23 cellular contexts compared by ENCODE assay signal in the genomic region with DNA sequence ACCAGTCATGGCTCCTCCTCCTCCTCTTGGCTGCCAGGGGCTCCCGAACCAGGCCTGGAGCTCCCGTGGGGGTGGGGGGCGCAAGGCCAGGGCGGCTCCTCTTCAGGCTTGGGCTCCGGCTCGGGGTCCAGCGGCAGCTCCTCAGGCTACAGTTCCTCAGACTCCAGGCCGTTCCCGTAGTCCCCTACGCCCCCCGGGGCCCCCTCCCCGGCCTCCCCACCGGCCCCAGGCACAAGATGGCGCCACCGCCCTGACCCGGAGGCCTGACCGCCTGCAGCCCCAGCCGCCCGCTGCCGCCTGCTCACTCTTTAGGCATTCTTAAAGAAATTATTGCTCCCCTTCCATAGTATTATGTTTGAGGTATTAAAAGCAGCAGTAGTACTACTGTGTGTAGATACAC. TPM values are rescaled to one million over a fixed set of nuclear protein-coding genes. Genes with fewer than 3 reads are reported as not detected.
DNase-seq lines count a peak whose midpoint lies in the region; ATAC-seq and TF ChIP-seq lines count a peak whose summit lies in the region.
"Had no signal": no experiment of that assay in that cellular context is flagged by ENCODE, and none has a peak within 500 bp of the region (broad histone marks: within the 10 kb centered on the region; RNA-seq: fewer than 3 reads in every experiment).

No MANE protein-coding gene starts in this region.

- H3K9me2 ChIP-seq in SK-N-SH = no peaks in the 10 kb centered on the region
- no peaks in the 10 kb centered on the region for H3K9me2 ChIP-seq in OCI-LY7 (ENCODE audit: insufficient read depth, low read length)

- H3K36me3 ChIP-seq in SK-N-SH (replicated peaks in 1 of 2; ENCODE audit: control insufficient read depth in 1 of 2, insufficient read depth in 2 of 2, low read length in 1 of 2) (peaks cover 56 to 57% of the 10 kb centered on the region in 2 experiments), OCI-LY7 (ENCODE audit: insufficient read depth, low read length) (peaks cover 75% of the 10 kb centered on the region), aorta (ENCODE audit: control insufficient read depth in 1 of 2, insufficient read depth in 2 of 2, low read length in 1 of 2) (peaks cover 0 to 3% of the 10 kb centered on the region in 2 donors), uterus (no peaks in the 10 kb centered on the region)

- H3K9me3 ChIP-seq in SK-N-SH (no peaks in the 10 kb centered on the region), OCI-LY7 (ENCODE audit: low read length) (no peaks in the 10 kb centered on the region), aorta (ENCODE audit: control insufficient read depth, low read length) (no peaks in the 10 kb centered on the region), uterus (no peaks in the 10 kb centered on the region)
- H3K9me3 ChIP-seq: BLaER1, Caco-2, SJSA1 had no signal

- H3K79me2 ChIP-seq in SK-N-SH (ENCODE audit: insufficient read depth) (no peaks in the 10 kb centered on the region), OCI-LY7 (ENCODE audit: insufficient read depth, low read depth, low read length) (no peaks in the 10 kb centered on the region)

- H3K4me3 ChIP-seq in SK-N-SH (ENCODE audit: low read depth in 2 of 2, low read length in 1 of 2) (no peak overlapping the region), OCI-LY7 (ENCODE audit: low read depth, low read length, poor library complexity, severe bottlenecking) (no peak overlapping the region), aorta (ENCODE audit: low read length in 2 of 2) (no peak overlapping the region), uterus (no peak overlapping the region)
- H3K4me3 ChIP-seq: BLaER1, GM23248, SJSA1 had no signal

- CTCF ChIA-PET in SK-N-SH (lab: Yijun Ruan, JAX) = no interaction called here
- CTCF ChIA-PET in OCI-LY7 (lab: Charles Lee; ENCODE audit: unreplicated experiment) = no interaction called here

- H3K9me3 Mint-ChIP-seq in endothelial cell (ENCODE audit: unreplicated experiment) = no peaks in the 10 kb centered on the region
- H3K9me3 Mint-ChIP-seq: CD4-positive, alpha-beta memory T cell had no signal

- intact Hi-C loops in OCI-LY7 (cut with micrococcal nuclease; ENCODE audit: unreplicated experiment) (loop anchor here (10.0 kb wide), 1 partner anchor 134 kb away; no protein-coding TSS in a partner anchor), aorta (cut with DNase I) (no loop called here), uterus (cut with DNase I; ENCODE audit: low total_unique reads) (no loop called here)

- BruUV-seq in OCI-LY7 (replicated peaks; lab: Mats Ljungman, UMichigan) = no TSS peak

- POLR2A ChIA-PET in SK-N-SH (lab: Yijun Ruan, JAX) (no interaction called here), OCI-LY7 (lab: Charles Lee) (no interaction called here)

- no peaks in the 10 kb centered on the region for H4K20me1 ChIP-seq in SK-N-SH (ENCODE audit: insufficient read depth)
- H4K20me1 ChIP-seq in OCI-LY7 (ENCODE audit: insufficient read depth, low read length) = no peaks in the 10 kb centered on the region

- no peak overlapping the region for H3K27ac Mint-ChIP-seq in endothelial cell (ENCODE audit: unreplicated experiment)

- no peaks in the 10 kb centered on the region for H3F3A ChIP-seq in SK-N-SH (replicated peaks; ENCODE audit: insufficient read depth)

- H3K27me3 ChIP-seq in SK-N-SH (ENCODE audit: insufficient read depth) (no peaks in the 10 kb centered on the region), aorta (ENCODE audit: control insufficient read depth in 1 of 2, insufficient read depth in 2 of 2, low read length in 1 of 2) (no peaks in the 10 kb centered on the region), uterus (no peaks in the 10 kb centered on the region)
- H3K27me3 ChIP-seq: SJSA1 had no signal

- TF ChIP-seq EP300 in SK-N-SH (IDR thresholded peaks at IDR 0.05; ENCODE audit: borderline replicate concordance in 1 of 2, low read depth in 1 of 2, low read length in 1 of 2) = no peak

- no peaks in the 10 kb centered on the region for H3K4me1 Mint-ChIP-seq in endothelial cell (ENCODE audit: unreplicated experiment)
- H3K4me1 Mint-ChIP-seq: CD4-positive, alpha-beta memory T cell had no signal

- no peak for ATAC-seq in SK-N-SH treated with all-trans-retinoic acid at 6 μM for 48 hours
- peak; percentile 36 for ATAC-seq in aorta (ENCODE audit: low FRiP score)
- no peak for ATAC-seq in GM21723 (IDR thresholded peaks at IDR 0.05; ENCODE audit: unreplicated experiment)
- ATAC-seq: Right ventricle myocardium inferior had no signal

- DNase-seq in SK-N-SH = peak; percentile 20
- no peak for DNase-seq in OCI-LY7 (ENCODE audit: low spot score)
- DNase-seq in endothelial cell (ENCODE audit: low spot score) = peak; percentile 3
- DNase-seq in aorta = no peak
- no peak for DNase-seq in uterus
- no peak for DNase-seq in NCI-H2107 treated with DMSO at 0.1 percent for 48 hours (lab: John Stamatoyannopoulos, UW; ENCODE audit: unreplicated experiment)
- DNase-seq: ACHN; Caco-2; CD4-positive, alpha-beta memory T cell; GM23248; Kasumi-1; NCI-H1694; NCI-H2081; NCI-H2171 treated with DMSO at 0.1 percent for 48 hours; NCI-H446; NCI-H526; OCI-M1 had no signal

- TF ChIP-seq RAD21 in SK-N-SH (IDR thresholded peaks at IDR 0.05; ENCODE audit: low read length) = no peak

- H3K27me3 Mint-ChIP-seq in endothelial cell (ENCODE audit: unreplicated experiment) = no peaks in the 10 kb centered on the region
- H3K27me3 Mint-ChIP-seq: CD4-positive, alpha-beta memory T cell had no signal

- H3K36me3 Mint-ChIP-seq in endothelial cell (ENCODE audit: low read depth, unreplicated experiment) = peaks cover 19% of the 10 kb centered on the region

- no peaks in the 10 kb centered on the region for H3K4me1 ChIP-seq in SK-N-SH (ENCODE audit: control insufficient read depth in 1 of 2, insufficient read depth in 2 of 2, low read depth in 1 of 2, low read length in 1 of 2)
- H3K4me1 ChIP-seq in OCI-LY7 (ENCODE audit: insufficient read depth, low read length, poor library complexity, severe bottlenecking) = no peaks in the 10 kb centered on the region
- no peaks in the 10 kb centered on the region for H3K4me1 ChIP-seq in aorta (ENCODE audit: control insufficient read depth in 1 of 2, insufficient read depth in 2 of 2, low read length in 2 of 2)
- no peaks in the 10 kb centered on the region for H3K4me1 ChIP-seq in uterus
- H3K4me1 ChIP-seq: BLaER1, Caco-2, SJSA1 had no signal

- H3K9ac ChIP-seq in SK-N-SH = no peak overlapping the region
- H3K9ac ChIP-seq: BLaER1, GM23248 had no signal

- TF ChIP-seq POLR2A in uterus (IDR thresholded peaks at IDR 0.05) = no peak

- no peak; the same call in 1 of the 2 replicates for TF ChIP-seq CTCF in SK-N-SH (IDR thresholded peaks at IDR 0.05)
- 0 out of 2 replicates have a peak, but pooled peaks have one; percentile 20 for TF ChIP-seq CTCF in OCI-LY7 (conservative IDR thresholded peaks at IDR 0.05; ENCODE audit: low read length)
- TF ChIP-seq CTCF in endothelial cell (IDR thresholded peaks at IDR 0.05; ENCODE audit: unreplicated experiment) = no peak
- no peak for TF ChIP-seq CTCF in uterus (IDR thresholded peaks at IDR 0.05)

- 98% methylated on average over 16 of the region's 20 CpGs for WGBS in SK-N-SH (ENCODE audit: low lambda C conversion rate)
- WGBS in aorta, 2 donors = 81 to 91% methylated on average over 20 of the region's 20 CpGs

- H2AFZ ChIP-seq in SK-N-SH (ENCODE audit: low read depth) (no peak overlapping the region), OCI-LY7 (ENCODE audit: low read length) (no peak overlapping the region)
- H2AFZ ChIP-seq: GM23248 had no signal

- no peak overlapping the region for H3K4me2 ChIP-seq in SK-N-SH
- no peak overlapping the region for H3K4me2 ChIP-seq in OCI-LY7 (ENCODE audit: low read length)
- H3K4me2 ChIP-seq: BLaER1 had no signal

- H3K4me3 Mint-ChIP-seq in endothelial cell (ENCODE audit: unreplicated experiment) = no peak overlapping the region
- H3K4me3 Mint-ChIP-seq: CD4-positive, alpha-beta memory T cell had no signal

- H3K27ac ChIP-seq in SK-N-SH (ENCODE audit: low read depth in 2 of 2, low read length in 1 of 2) = no peak overlapping the region
- H3K27ac ChIP-seq in OCI-LY7 (ENCODE audit: low read depth, low read length, poor library complexity, severe bottlenecking) = no peak overlapping the region
- H3K27ac ChIP-seq in aorta (ENCODE audit: low read depth in 1 of 2, low read length in 2 of 2) = no peak overlapping the region
- H3K27ac ChIP-seq in uterus = no peak overlapping the region
- H3K27ac ChIP-seq: 22Rv1, BLaER1, GM23248, SJSA1 had no signal

TF ChIP-seq in SK-N-SH, 30 proteins besides CTCF, POLR2A, EP300 and RAD21 (continues in another document):
- no peak for TF ChIP-seq ELF1 (IDR thresholded peaks at IDR 0.05)
- no peak for TF ChIP-seq JUND (IDR thresholded peaks at IDR 0.05)
- no peak for TF ChIP-seq MEF2A (IDR thresholded peaks at IDR 0.05; ENCODE audit: borderline replicate concordance, low read depth)
- no peak for TF ChIP-seq FOXJ3 (CRISPR knock-in tag; IDR thresholded peaks at IDR 0.05)

TF ChIP-seq in SK-N-SH treated with all-trans-retinoic acid at 6 μM for 48 hours, 23 proteins besides CTCF, POLR2A, EP300 and RAD21:
- TF ChIP-seq OSR1 (CRISPR knock-in tag; IDR thresholded peaks at IDR 0.05) = no peak

RNA-seq across cellular contexts. Expression of a gene that starts 54.5 kb away (rescaled TPM):
- 25.0 and 27.6 TPM in 2 replicates for polyA plus RNA-seq in SK-N-SH (2012; rRNA removed)
- polyA plus RNA-seq in SK-N-SH (2012; cell fraction: cytosol; rRNA removed) = 29.1 and 31.3 TPM in 2 replicates
- polyA plus RNA-seq in SK-N-SH (2012; cell fraction: nucleus; rRNA removed) = 22.7 and 56.0 TPM in 2 replicates
- 30.2 and 50.8 TPM in 2 replicates for total RNA-seq in OCI-LY7 (2014; rRNA removed; shearing (Covaris generic))
- 48.2 and 52.2 TPM in 2 replicates for total RNA-seq in OCI-LY7 (2022)
- total RNA-seq in endothelial cell (ENCODE audit: unreplicated experiment) = 50.6 TPM
- 10 to 100 TPM; 45.0 to 58.5 TPM for total RNA-seq in aorta
- polyA plus RNA-seq in aorta = 10 to 100 TPM in 1 of 2 donors, 1 to 10 TPM in 1; 5.5 to 15.2 TPM
- 100 to 1,000 TPM in 2 of 4 donors, 10 to 100 TPM in 2; 66.5 to 171 (median 102) TPM for total RNA-seq in uterus

Comparison
In these comparisons a context has a peak if more than half of its experiments do, and no peak if none do; other contexts are left out.
1. DNase-seq: peak in SK-N-SH (single experiment) and endothelial cell (single experiment); none in OCI-LY7 (single experiment), aorta (0 of 2), uterus (0 of 2) and NCI-H2107 treated with DMSO at 0.1 percent for 48 hours (single experiment).